Comparison of ENCODE assay signal across 2 cellular contexts in genomic region chr14:102761206-102761605, GRCh38.
A peak's percentile ranks its signal among the peaks of the same experiment; 100 is the strongest.
TF ChIP-seq lines count a peak whose summit lies in the region.

No MANE protein-coding gene starts in this region.

TF ChIP-seq in HepG2, 621 proteins besides CTCF, POLR2A, EP300 and RAD21:
- no peak for TF ChIP-seq ZNF282 (IDR thresholded peaks at IDR 0.05; ENCODE audit: partially characterized antibody)
- TF ChIP-seq HOXA9 (CRISPR knock-in tag; IDR thresholded peaks at IDR 0.05; ENCODE audit: borderline replicate concordance) = no peak
- TF ChIP-seq RAD51 (IDR thresholded peaks at IDR 0.05; ENCODE audit: borderline replicate concordance) = no peak
- TF ChIP-seq ZFP36L1 (CRISPR knock-in tag; IDR thresholded peaks at IDR 0.05) = no peak
- TF ChIP-seq CBX1 (IDR thresholded peaks at IDR 0.05; ENCODE audit: low read depth) = no peak
- TF ChIP-seq TAF1 (CRISPR knock-in tag; IDR thresholded peaks at IDR 0.05) = no peak
- TF ChIP-seq PRDM4 (CRISPR knock-in tag; IDR thresholded peaks at IDR 0.05; ENCODE audit: borderline replicate concordance) = no peak
- no peak for TF ChIP-seq ZNF160 (CRISPR knock-in tag; IDR thresholded peaks at IDR 0.05)
- no peak for TF ChIP-seq CCAR2 (optimal IDR thresholded peaks at IDR 0.05; ENCODE audit: low read depth, low read length)
- TF ChIP-seq GABPB1 (CRISPR knock-in tag; IDR thresholded peaks at IDR 0.05) = no peak

TF ChIP-seq in GM12878, 131 proteins besides CTCF, POLR2A, EP300 and RAD21:
- TF ChIP-seq BHLHE40 (IDR thresholded peaks at IDR 0.05; ENCODE audit: borderline replicate concordance in 1 of 2, low read depth in 2 of 2, low read length in 1 of 2) (peak in 1 of 2 experiments; percentile 53; a peak in 1 of 4 replicates), USF2 (IDR thresholded peaks at IDR 0.05; ENCODE audit: borderline replicate concordance, low read depth, low read length) (no peak), NBN (IDR thresholded peaks at IDR 0.05) (0 out of 2 replicates have a peak, but pooled peaks have one; percentile 14), IKZF2 (IDR thresholded peaks at IDR 0.05) (0 out of 4 replicates have a peak, but pooled peaks of 1 of the 2 experiments have one; percentile 6), RELB (IDR thresholded peaks at IDR 0.05; ENCODE audit: low read depth) (0 out of 2 replicates have a peak, but pooled peaks have one; percentile 39)
